In genomic region chr20:59850018-59850641, GRCh38 we compare ENCODE assay signal across 8 cellular contexts.
DNase-seq lines count a peak whose midpoint lies in the region; ATAC-seq, FAIRE-seq and TF ChIP-seq lines count a peak whose summit lies in the region.

No MANE protein-coding gene starts in this region.

- TF ChIP-seq CTCF in D721Med (IDR thresholded peaks at IDR 0.05; ENCODE audit: insufficient read depth, missing control alignments), result peak; percentile 43
- TF ChIP-seq CTCF in Peyer's patch (IDR thresholded peaks at IDR 0.05), result peak; percentile 32 to 87 (median 78)
- TF ChIP-seq CTCF in fibroblast of mammary gland (conservative IDR thresholded peaks at IDR 0.05; ENCODE audit: control insufficient read depth, insufficient read depth, low read depth, low read length), result peak; percentile 57
- TF ChIP-seq CTCF in gastrocnemius medialis (IDR thresholded peaks at IDR 0.05 in 4 of 5, conservative IDR thresholded peaks at IDR 0.05 in 1 of 5), result peak; percentile 9 to 57 (median 29)

- H3K36me3 ChIP-seq in Peyer's patch (no peaks in the 10 kb centered on the region), gastrocnemius medialis (no peaks in the 10 kb centered on the region)

- H3K4me1 ChIP-seq in Peyer's patch (no peaks in the 10 kb centered on the region), gastrocnemius medialis (no peaks in the 10 kb centered on the region)

- H3K27ac ChIP-seq in Peyer's patch (no peak overlapping the region), gastrocnemius medialis (no peak overlapping the region)

- in situ Hi-C loops in gastrocnemius medialis (cut with MboI; ENCODE audit: low sequenced_read_pairs in 4 of 4), result loop anchor here in 1 of 4 donors (5.0 kb wide), 1 partner anchor 58 kb away; no protein-coding TSS in a partner anchor

- TF ChIP-seq POLR2A in Peyer's patch (IDR thresholded peaks at IDR 0.05) (no peak), gastrocnemius medialis (IDR thresholded peaks at IDR 0.05) (no peak)

- FAIRE-seq in D721Med (lab: Jason Lieb, UNC), result no peak

- intact Hi-C loops in gastrocnemius medialis (cut with DNase I; ENCODE audit: low total_unique reads), result loop anchor here (1.0 kb wide), 1 partner anchor 67 kb away; no protein-coding TSS in a partner anchor

- H3K9me3 ChIP-seq in Peyer's patch (no peaks in the 10 kb centered on the region), gastrocnemius medialis (no peaks in the 10 kb centered on the region)

- ATAC-seq in gastrocnemius medialis (no peak), HG02623 (IDR thresholded peaks at IDR 0.05; ENCODE audit: unreplicated experiment) (no peak)

- H3K27me3 ChIP-seq in Peyer's patch (no peaks in the 10 kb centered on the region), gastrocnemius medialis (no peaks in the 10 kb centered on the region)

- H3K4me3 ChIP-seq in Peyer's patch (no peak overlapping the region), fibroblast of mammary gland (ENCODE audit: control insufficient read depth, low read depth, low read length) (no peak overlapping the region), gastrocnemius medialis (no peak overlapping the region)

- no peak for DNase-seq in D721Med (ENCODE audit: insufficient read length, low spot score)
- peak; percentile 77 for DNase-seq in HT-29 (ENCODE audit: low spot score)
- DNase-seq in Peyer's patch, result no peak
- DNase-seq in fibroblast of mammary gland (ENCODE audit: low read depth), result peak; percentile 52
- no peak for DNase-seq in gastrocnemius medialis
- no peak for DNase-seq in NCI-H524 treated with DMSO at 0.1 percent for 48 hours (lab: John Stamatoyannopoulos, UW)
- DNase-seq in OCI-M2 (lab: John Stamatoyannopoulos, UW; ENCODE audit: unreplicated experiment), result no peak

Comparison
In these comparisons a context has a peak if more than half of its experiments do, and no peak if none do; other contexts are left out.
1. DNase-seq: peak in HT-29 (single experiment) and fibroblast of mammary gland (single experiment); none in D721Med (single experiment), Peyer's patch (0 of 3), gastrocnemius medialis (0 of 2), NCI-H524 treated with DMSO at 0.1 percent for 48 hours (single experiment) and OCI-M2 (single experiment).
2. Peak in every context shown above with its lines, with median percentiles within 50 percentile points of each other: CTCF ChIP-seq.